In the genomic region with DNA sequence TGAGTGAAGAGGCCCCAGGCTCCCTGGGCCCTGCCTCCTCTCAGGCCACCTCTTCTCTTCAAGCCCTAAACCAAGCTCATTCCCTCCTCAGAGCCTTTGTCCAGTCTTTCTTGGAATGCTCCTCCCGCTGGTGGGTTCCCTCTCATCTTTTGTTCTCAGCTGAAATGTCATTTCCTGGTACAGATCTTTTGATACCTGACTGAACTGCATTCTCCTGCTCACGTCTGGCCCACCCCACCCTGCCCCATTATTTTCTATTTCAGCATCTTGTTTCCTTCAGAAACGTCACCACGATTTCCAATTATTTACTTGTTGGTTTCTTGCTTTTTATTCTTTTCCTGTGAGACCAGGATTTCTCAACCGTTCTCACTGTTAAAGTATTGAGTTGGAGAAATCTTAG, we compare ENCODE assay signal across 2 cellular contexts.
TF ChIP-seq lines count a peak whose summit lies in the region.

No MANE protein-coding gene starts in this region.

TF ChIP-seq in HEK293, 187 proteins besides CTCF, POLR2A, EP300 and RAD21:
- no peak for TF ChIP-seq KLF7 (tag by site-specific recombination; IDR thresholded peaks at IDR 0.05; ENCODE audit: borderline replicate concordance)
- TF ChIP-seq, protein P1, sequence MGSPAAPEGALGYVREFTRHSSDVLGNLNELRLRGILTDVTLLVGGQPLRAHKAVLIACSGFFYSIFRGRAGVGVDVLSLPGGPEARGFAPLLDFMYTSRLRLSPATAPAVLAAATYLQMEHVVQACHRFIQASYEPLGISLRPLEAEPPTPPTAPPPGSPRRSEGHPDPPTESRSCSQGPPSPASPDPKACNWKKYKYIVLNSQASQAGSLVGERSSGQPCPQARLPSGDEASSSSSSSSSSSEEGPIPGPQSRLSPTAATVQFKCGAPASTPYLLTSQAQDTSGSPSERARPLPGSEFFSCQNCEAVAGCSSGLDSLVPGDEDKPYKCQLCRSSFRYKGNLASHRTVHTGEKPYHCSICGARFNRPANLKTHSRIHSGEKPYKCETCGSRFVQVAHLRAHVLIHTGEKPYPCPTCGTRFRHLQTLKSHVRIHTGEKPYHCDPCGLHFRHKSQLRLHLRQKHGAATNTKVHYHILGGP (tag by site-specific recombination; IDR thresholded peaks at IDR 0.05), result no peak
- TF ChIP-seq ZNF10 (tag by site-specific recombination; IDR thresholded peaks at IDR 0.05), result 0 out of 2 replicates have a peak, but pooled peaks have one; percentile 16
TF ChIP-seq in HEK293: peak in this region for 1.

TF ChIP-seq in K562, 482 proteins besides CTCF, POLR2A, EP300 and RAD21:
- no peak for TF ChIP-seq FOXJ2 (tag; IDR thresholded peaks at IDR 0.05)
- TF ChIP-seq, protein P2, sequence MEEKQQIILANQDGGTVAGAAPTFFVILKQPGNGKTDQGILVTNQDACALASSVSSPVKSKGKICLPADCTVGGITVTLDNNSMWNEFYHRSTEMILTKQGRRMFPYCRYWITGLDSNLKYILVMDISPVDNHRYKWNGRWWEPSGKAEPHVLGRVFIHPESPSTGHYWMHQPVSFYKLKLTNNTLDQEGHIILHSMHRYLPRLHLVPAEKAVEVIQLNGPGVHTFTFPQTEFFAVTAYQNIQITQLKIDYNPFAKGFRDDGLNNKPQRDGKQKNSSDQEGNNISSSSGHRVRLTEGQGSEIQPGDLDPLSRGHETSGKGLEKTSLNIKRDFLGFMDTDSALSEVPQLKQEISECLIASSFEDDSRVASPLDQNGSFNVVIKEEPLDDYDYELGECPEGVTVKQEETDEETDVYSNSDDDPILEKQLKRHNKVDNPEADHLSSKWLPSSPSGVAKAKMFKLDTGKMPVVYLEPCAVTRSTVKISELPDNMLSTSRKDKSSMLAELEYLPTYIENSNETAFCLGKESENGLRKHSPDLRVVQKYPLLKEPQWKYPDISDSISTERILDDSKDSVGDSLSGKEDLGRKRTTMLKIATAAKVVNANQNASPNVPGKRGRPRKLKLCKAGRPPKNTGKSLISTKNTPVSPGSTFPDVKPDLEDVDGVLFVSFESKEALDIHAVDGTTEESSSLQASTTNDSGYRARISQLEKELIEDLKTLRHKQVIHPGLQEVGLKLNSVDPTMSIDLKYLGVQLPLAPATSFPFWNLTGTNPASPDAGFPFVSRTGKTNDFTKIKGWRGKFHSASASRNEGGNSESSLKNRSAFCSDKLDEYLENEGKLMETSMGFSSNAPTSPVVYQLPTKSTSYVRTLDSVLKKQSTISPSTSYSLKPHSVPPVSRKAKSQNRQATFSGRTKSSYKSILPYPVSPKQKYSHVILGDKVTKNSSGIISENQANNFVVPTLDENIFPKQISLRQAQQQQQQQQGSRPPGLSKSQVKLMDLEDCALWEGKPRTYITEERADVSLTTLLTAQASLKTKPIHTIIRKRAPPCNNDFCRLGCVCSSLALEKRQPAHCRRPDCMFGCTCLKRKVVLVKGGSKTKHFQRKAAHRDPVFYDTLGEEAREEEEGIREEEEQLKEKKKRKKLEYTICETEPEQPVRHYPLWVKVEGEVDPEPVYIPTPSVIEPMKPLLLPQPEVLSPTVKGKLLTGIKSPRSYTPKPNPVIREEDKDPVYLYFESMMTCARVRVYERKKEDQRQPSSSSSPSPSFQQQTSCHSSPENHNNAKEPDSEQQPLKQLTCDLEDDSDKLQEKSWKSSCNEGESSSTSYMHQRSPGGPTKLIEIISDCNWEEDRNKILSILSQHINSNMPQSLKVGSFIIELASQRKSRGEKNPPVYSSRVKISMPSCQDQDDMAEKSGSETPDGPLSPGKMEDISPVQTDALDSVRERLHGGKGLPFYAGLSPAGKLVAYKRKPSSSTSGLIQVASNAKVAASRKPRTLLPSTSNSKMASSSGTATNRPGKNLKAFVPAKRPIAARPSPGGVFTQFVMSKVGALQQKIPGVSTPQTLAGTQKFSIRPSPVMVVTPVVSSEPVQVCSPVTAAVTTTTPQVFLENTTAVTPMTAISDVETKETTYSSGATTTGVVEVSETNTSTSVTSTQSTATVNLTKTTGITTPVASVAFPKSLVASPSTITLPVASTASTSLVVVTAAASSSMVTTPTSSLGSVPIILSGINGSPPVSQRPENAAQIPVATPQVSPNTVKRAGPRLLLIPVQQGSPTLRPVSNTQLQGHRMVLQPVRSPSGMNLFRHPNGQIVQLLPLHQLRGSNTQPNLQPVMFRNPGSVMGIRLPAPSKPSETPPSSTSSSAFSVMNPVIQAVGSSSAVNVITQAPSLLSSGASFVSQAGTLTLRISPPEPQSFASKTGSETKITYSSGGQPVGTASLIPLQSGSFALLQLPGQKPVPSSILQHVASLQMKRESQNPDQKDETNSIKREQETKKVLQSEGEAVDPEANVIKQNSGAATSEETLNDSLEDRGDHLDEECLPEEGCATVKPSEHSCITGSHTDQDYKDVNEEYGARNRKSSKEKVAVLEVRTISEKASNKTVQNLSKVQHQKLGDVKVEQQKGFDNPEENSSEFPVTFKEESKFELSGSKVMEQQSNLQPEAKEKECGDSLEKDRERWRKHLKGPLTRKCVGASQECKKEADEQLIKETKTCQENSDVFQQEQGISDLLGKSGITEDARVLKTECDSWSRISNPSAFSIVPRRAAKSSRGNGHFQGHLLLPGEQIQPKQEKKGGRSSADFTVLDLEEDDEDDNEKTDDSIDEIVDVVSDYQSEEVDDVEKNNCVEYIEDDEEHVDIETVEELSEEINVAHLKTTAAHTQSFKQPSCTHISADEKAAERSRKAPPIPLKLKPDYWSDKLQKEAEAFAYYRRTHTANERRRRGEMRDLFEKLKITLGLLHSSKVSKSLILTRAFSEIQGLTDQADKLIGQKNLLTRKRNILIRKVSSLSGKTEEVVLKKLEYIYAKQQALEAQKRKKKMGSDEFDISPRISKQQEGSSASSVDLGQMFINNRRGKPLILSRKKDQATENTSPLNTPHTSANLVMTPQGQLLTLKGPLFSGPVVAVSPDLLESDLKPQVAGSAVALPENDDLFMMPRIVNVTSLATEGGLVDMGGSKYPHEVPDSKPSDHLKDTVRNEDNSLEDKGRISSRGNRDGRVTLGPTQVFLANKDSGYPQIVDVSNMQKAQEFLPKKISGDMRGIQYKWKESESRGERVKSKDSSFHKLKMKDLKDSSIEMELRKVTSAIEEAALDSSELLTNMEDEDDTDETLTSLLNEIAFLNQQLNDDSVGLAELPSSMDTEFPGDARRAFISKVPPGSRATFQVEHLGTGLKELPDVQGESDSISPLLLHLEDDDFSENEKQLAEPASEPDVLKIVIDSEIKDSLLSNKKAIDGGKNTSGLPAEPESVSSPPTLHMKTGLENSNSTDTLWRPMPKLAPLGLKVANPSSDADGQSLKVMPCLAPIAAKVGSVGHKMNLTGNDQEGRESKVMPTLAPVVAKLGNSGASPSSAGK (IDR thresholded peaks at IDR 0.05), result no peak
- TF ChIP-seq, protein P3, sequence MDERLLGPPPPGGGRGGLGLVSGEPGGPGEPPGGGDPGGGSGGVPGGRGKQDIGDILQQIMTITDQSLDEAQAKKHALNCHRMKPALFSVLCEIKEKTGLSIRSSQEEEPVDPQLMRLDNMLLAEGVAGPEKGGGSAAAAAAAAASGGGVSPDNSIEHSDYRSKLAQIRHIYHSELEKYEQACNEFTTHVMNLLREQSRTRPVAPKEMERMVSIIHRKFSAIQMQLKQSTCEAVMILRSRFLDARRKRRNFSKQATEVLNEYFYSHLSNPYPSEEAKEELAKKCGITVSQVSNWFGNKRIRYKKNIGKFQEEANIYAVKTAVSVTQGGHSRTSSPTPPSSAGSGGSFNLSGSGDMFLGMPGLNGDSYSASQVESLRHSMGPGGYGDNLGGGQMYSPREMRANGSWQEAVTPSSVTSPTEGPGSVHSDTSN (CRISPR knock-in tag; IDR thresholded peaks at IDR 0.05; ENCODE audit: low read depth), result no peak
- TF ChIP-seq, protein P3 (tag; conservative IDR thresholded peaks at IDR 0.05; ENCODE audit: low read depth), result no peak
- TF ChIP-seq ZNF134 (CRISPR knock-in tag; conservative IDR thresholded peaks at IDR 0.05), result peak; percentile 97
- no peak for TF ChIP-seq TARDBP (IDR thresholded peaks at IDR 0.05)
- TF ChIP-seq TFAM (CRISPR knock-in tag; conservative IDR thresholded peaks at IDR 0.05), result no peak
- no peak for TF ChIP-seq MBD2 (IDR thresholded peaks at IDR 0.05; ENCODE audit: borderline replicate concordance, low read depth)
- no peak for TF ChIP-seq RBM34 (IDR thresholded peaks at IDR 0.05; ENCODE audit: borderline replicate concordance, insufficient read depth, low read length)
- TF ChIP-seq, protein P4, sequence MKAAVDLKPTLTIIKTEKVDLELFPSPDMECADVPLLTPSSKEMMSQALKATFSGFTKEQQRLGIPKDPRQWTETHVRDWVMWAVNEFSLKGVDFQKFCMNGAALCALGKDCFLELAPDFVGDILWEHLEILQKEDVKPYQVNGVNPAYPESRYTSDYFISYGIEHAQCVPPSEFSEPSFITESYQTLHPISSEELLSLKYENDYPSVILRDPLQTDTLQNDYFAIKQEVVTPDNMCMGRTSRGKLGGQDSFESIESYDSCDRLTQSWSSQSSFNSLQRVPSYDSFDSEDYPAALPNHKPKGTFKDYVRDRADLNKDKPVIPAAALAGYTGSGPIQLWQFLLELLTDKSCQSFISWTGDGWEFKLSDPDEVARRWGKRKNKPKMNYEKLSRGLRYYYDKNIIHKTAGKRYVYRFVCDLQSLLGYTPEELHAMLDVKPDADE (conservative IDR thresholded peaks at IDR 0.05; ENCODE audit: control insufficient read depth, low read depth, low read length), result no peak
